In genomic region chr2:36355157-36355889, GRCh38 we compare ENCODE assay signal across 8 cellular contexts. TPM values are rescaled to one million over a fixed set of nuclear protein-coding genes. Genes with fewer than 3 reads are reported as not detected.
A peak's percentile ranks its signal among the peaks of the same experiment; 100 is the strongest.
DNase-seq lines count a peak whose midpoint lies in the region; ATAC-seq, FAIRE-seq and TF ChIP-seq lines count a peak whose summit lies in the region.

Gene CRIM1, plus strand, starts transcription at chr2:36355778. Its CDS starts 515 bp downstream, at chr2:36356293.

- 1% methylated on average over 38 of the region's 82 CpGs for WGBS in A549 (ENCODE audit: missing lambda C conversion rate)

- H3K4me1 Mint-ChIP-seq in naive thymus-derived CD4-positive, alpha-beta T cell, result peaks cover 19 to 44% (median 28%) of the 10 kb centered on the region in 7 donors

- H3K36me3 ChIP-seq in NT2/D1 (ENCODE audit: insufficient read depth, insufficient read length, low read length), result peaks cover 5% of the 10 kb centered on the region
- no peaks in the 10 kb centered on the region for H3K36me3 ChIP-seq in naive thymus-derived CD4-positive, alpha-beta T cell (ENCODE audit: control insufficient read depth in 2 of 3, insufficient read depth in 3 of 3, low read length in 3 of 3)
- no peaks in the 10 kb centered on the region for H3K36me3 ChIP-seq in subcutaneous abdominal adipose tissue (ENCODE audit: control insufficient read depth in 5 of 5, insufficient read depth in 5 of 5, low read length in 5 of 5)

- FAIRE-seq in A549 (lab: Jason Lieb, UNC), result no peak

- no peaks in the 10 kb centered on the region for H3K36me3 Mint-ChIP-seq in naive thymus-derived CD4-positive, alpha-beta T cell

- peaks cover 25 to 65% (median 42%) of the 10 kb centered on the region in 5 donors for H3K27me3 Mint-ChIP-seq in naive thymus-derived CD4-positive, alpha-beta T cell

- intact Hi-C loops in naive thymus-derived CD4-positive, alpha-beta T cell (cut with micrococcal nuclease), result loop anchor here (1.0 to 5.0 kb wide), 4 partner anchors 242 to 478 kb away; no protein-coding TSS in a partner anchor

- peak within 1 kb of the TSS; percentile 64 to 89 (median 86) for H3K4me3 Mint-ChIP-seq in naive thymus-derived CD4-positive, alpha-beta T cell

- ATAC-seq in A549 (peak; percentile 55 to 68), GM18858 (IDR thresholded peaks at IDR 0.05; ENCODE audit: unreplicated experiment) (peak; percentile 29), HG03039 (IDR thresholded peaks at IDR 0.05; ENCODE audit: unreplicated experiment) (peak; percentile 27)
- peak; percentile 58 for ATAC-seq in naive thymus-derived CD4-positive, alpha-beta T cell

- H3K4me1 ChIP-seq in A549 (peaks cover 45% of the 10 kb centered on the region), NT2/D1 (ENCODE audit: insufficient read depth, insufficient read length) (no peaks in the 10 kb centered on the region), subcutaneous abdominal adipose tissue (ENCODE audit: control insufficient read depth in 5 of 5, insufficient read depth in 5 of 5, low read length in 5 of 5) (peaks cover 0 to 66% (median 51%) of the 10 kb centered on the region in 5 donors)
- peaks cover 9 to 13% of the 10 kb centered on the region in 2 donors for H3K4me1 ChIP-seq in naive thymus-derived CD4-positive, alpha-beta T cell (ENCODE audit: control insufficient read depth in 2 of 2, insufficient read depth in 2 of 2, low read length in 2 of 2)

- CTCF ChIA-PET in A549 (lab: Yijun Ruan, JAX), result interaction anchor here (0.7 to 13.5 kb wide), 24 partner anchors 12 to 317 kb away, joined by 3 to 148 read pairs (median 4); no protein-coding TSS in a partner anchor
- CTCF ChIA-PET in naive thymus-derived CD4-positive, alpha-beta T cell (lab: Charles Lee), result no interaction called here

- H3K27me3 ChIP-seq in NT2/D1 (ENCODE audit: insufficient read depth, insufficient read length) (peaks cover 14% of the 10 kb centered on the region), subcutaneous abdominal adipose tissue (ENCODE audit: control insufficient read depth in 5 of 5, insufficient read depth in 4 of 5, low read length in 5 of 5) (no peaks in the 10 kb centered on the region)
- peaks cover 0 to 7% of the 10 kb centered on the region in 2 donors for H3K27me3 ChIP-seq in naive thymus-derived CD4-positive, alpha-beta T cell (ENCODE audit: control insufficient read depth in 2 of 2, insufficient read depth in 2 of 2, low read length in 2 of 2)

- peak; percentile 70 to 92 for DNase-seq in A549 (ENCODE audit: low read depth in 1 of 2, low spot score in 1 of 2)
- peak; percentile 77 for DNase-seq in NT2/D1 (ENCODE audit: low read depth, low spot score)
- peak; percentile 78 for DNase-seq in activated effector memory CD4-positive, alpha-beta T cell treated with anti-CD3 and anti-CD28 coated beads, Interleukin-2, amount 50 U/mL, for 16 hours
- DNase-seq in fibroblast of pulmonary artery (ENCODE audit: low read depth), result peak; percentile 94
- DNase-seq in naive thymus-derived CD4-positive, alpha-beta T cell, result peak in 5 of 9 donors; percentile 4 to 72 (median 15)

- no peak for TF ChIP-seq EP300 in A549 (IDR thresholded peaks at IDR 0.05)

- H3K9me3 ChIP-seq in A549 (no peaks in the 10 kb centered on the region), NT2/D1 (ENCODE audit: insufficient read depth, low read length) (no peaks in the 10 kb centered on the region), subcutaneous abdominal adipose tissue (ENCODE audit: control insufficient read depth in 5 of 5, low read length in 5 of 5) (no peaks in the 10 kb centered on the region)
- H3K9me3 ChIP-seq in naive thymus-derived CD4-positive, alpha-beta T cell (ENCODE audit: control insufficient read depth in 2 of 3, low read length in 3 of 3), result no peaks in the 10 kb centered on the region

- H3K4me2 ChIP-seq in A549, result peak within 1 kb of the TSS; percentile 90

- H3K27ac ChIP-seq in A549, result peak within 1 kb of the TSS; percentile 93 to 97
- H3K27ac ChIP-seq in naive thymus-derived CD4-positive, alpha-beta T cell (ENCODE audit: low read depth, low read length), result no peak within 1 kb of the TSS
- H3K27ac ChIP-seq in subcutaneous abdominal adipose tissue (ENCODE audit: low read depth, low read length), result peak within 1 kb of the TSS; percentile 96

- H3K27ac Mint-ChIP-seq in naive thymus-derived CD4-positive, alpha-beta T cell, result peak within 1 kb of the TSS in 1 of 9 donors; percentile 4

- H3K4me3 ChIP-seq in A549, result peak within 1 kb of the TSS; percentile 90
- H3K4me3 ChIP-seq in NT2/D1 (ENCODE audit: insufficient read length, low read depth), result peak within 1 kb of the TSS; percentile 78
- peak within 1 kb of the TSS; percentile 79 for H3K4me3 ChIP-seq in fibroblast of pulmonary artery (replicated peaks; ENCODE audit: low read depth, low read length)
- H3K4me3 ChIP-seq in naive thymus-derived CD4-positive, alpha-beta T cell (ENCODE audit: low read length), result peak within 1 kb of the TSS; percentile 62
- H3K4me3 ChIP-seq in subcutaneous abdominal adipose tissue (ENCODE audit: low read depth in 1 of 5, low read length in 5 of 5), result peak within 1 kb of the TSS; percentile 82 to 99 (median 94)

- peak; percentile 95 for TF ChIP-seq POLR2A in A549 (IDR thresholded peaks at IDR 0.05; ENCODE audit: low read length)

- TF ChIP-seq CTCF in A549 (IDR thresholded peaks at IDR 0.05), result no peak
- no peak for TF ChIP-seq CTCF in fibroblast of pulmonary artery (IDR thresholded peaks at IDR 0.05; ENCODE audit: low read length, missing control alignments)

- no peaks in the 10 kb centered on the region for H3K9me3 Mint-ChIP-seq in naive thymus-derived CD4-positive, alpha-beta T cell

- POLR2A ChIA-PET in A549 (lab: Yijun Ruan, JAX), result interaction anchor here (0.6 to 3.2 kb wide), 11 partner anchors 13 to 295 kb away, joined by 3 to 23 read pairs (median 4); no protein-coding TSS in a partner anchor
- POLR2A ChIA-PET in naive thymus-derived CD4-positive, alpha-beta T cell (lab: Charles Lee), result no interaction called here

- peak within 1 kb of the TSS; percentile 92 for H3K9ac ChIP-seq in NT2/D1 (ENCODE audit: insufficient read length, low read depth)
- peak within 1 kb of the TSS; percentile 0 to 94 (median 81) for H3K9ac ChIP-seq in subcutaneous abdominal adipose tissue (ENCODE audit: low read length in 5 of 5)

- peak in 1 of 2 experiments; percentile 35; a peak in 2 of 5 replicates for TF ChIP-seq RAD21 in A549 (conservative IDR thresholded peaks at IDR 0.05 in 1 of 2, IDR thresholded peaks at IDR 0.05 in 1 of 2)

TF ChIP-seq in A549, 52 proteins besides CTCF, POLR2A, EP300 and RAD21 (continues in another document):
- TF ChIP-seq ZSCAN20 (CRISPR knock-in tag; IDR thresholded peaks at IDR 0.05), result no peak
- TF ChIP-seq JUN (IDR thresholded peaks at IDR 0.05), result peak; percentile 91 to 98
- no peak for TF ChIP-seq E2F6 (IDR thresholded peaks at IDR 0.05; ENCODE audit: borderline replicate concordance, low read depth)
- TF ChIP-seq HES2 (IDR thresholded peaks at IDR 0.05), result no peak
- 0 out of 2 replicates have a peak, but pooled peaks have one; percentile 72 for TF ChIP-seq TP53 (CRISPR knock-in tag; IDR thresholded peaks at IDR 0.05)
- TF ChIP-seq CEBPB (IDR thresholded peaks at IDR 0.05), result no peak
- no peak for TF ChIP-seq FOSL2 (IDR thresholded peaks at IDR 0.05)
- TF ChIP-seq FOSL2 (CRISPR knock-in tag; IDR thresholded peaks at IDR 0.05), result 0 out of 2 replicates have a peak, but pooled peaks have one; percentile 24
- no peak for TF ChIP-seq RARB (CRISPR knock-in tag; IDR thresholded peaks at IDR 0.05)
- peak; percentile 56 for TF ChIP-seq MAX (IDR thresholded peaks at IDR 0.05)
- TF ChIP-seq SREBF2 (IDR thresholded peaks at IDR 0.05), result no peak
- peak; percentile 59; the same call in 1 of the 2 replicates for TF ChIP-seq PBX3 (IDR thresholded peaks at IDR 0.05)
- TF ChIP-seq BCL3 (IDR thresholded peaks at IDR 0.05), result peak; percentile 97
- TF ChIP-seq NPAS2 (CRISPR knock-in tag; IDR thresholded peaks at IDR 0.05; ENCODE audit: borderline replicate concordance), result no peak

RNA-seq across cellular contexts. Expression of gene CRIM1, which starts in this region (rescaled TPM):
- polyA plus RNA-seq in A549 (2011; rRNA removed) (208 and 275 TPM in 2 replicates), A549 (2017; fragmentation: RNase III; extraction: RNeasy Plus Mini Kit Qiagen cat#74134 plus additional on column Dnase treatment) (127 to 135 TPM (median 130 TPM) in 3 replicates)
- polyA plus RNA-seq in A549 (2012; cell fraction: cytosol; rRNA removed), result 133 and 166 TPM in 2 replicates
- 215 and 283 TPM in 2 replicates for polyA plus RNA-seq in A549 (2012; cell fraction: nucleus; rRNA removed)
- 997 and 1,171 TPM in 2 replicates for polyA minus RNA-seq in A549 (2011; rRNA and poly(A)+ RNA removed)
- total RNA-seq in naive thymus-derived CD4-positive, alpha-beta T cell, result 1 to 10 TPM in 3 of 5 experiments, under 1 TPM in 2; 0.75 to 7.1 (median 1.2) TPM
- polyA plus RNA-seq in naive thymus-derived CD4-positive, alpha-beta T cell, result under 1 TPM; 0.10 to 0.13 TPM

Comparison
In these comparisons a context has a peak if more than half of its experiments do, and no peak if none do; other contexts are left out.
1. RNA of gene CRIM1 (polyA plus RNA-seq): 127 to 283 TPM in A549; 0.10 to 0.13 TPM in naive thymus-derived CD4-positive, alpha-beta T cell; every median in the first group is over 100 times any median in the second.
2. DNase-seq: peak in every context shown above with its lines; median percentile 94 in fibroblast of pulmonary artery; 81 in A549; 78 in activated effector memory CD4-positive, alpha-beta T cell treated with anti-CD3 and anti-CD28 coated beads, Interleukin-2, amount 50 U/mL, for 16 hours; 77 in NT2/D1; 15 in naive thymus-derived CD4-positive, alpha-beta T cell.
3. Peak in every context shown above with its lines, with median percentiles within 50 percentile points of each other: ATAC-seq and H3K4me3 ChIP-seq.